8 cellular contexts compared by ENCODE assay signal in the genomic region with DNA sequence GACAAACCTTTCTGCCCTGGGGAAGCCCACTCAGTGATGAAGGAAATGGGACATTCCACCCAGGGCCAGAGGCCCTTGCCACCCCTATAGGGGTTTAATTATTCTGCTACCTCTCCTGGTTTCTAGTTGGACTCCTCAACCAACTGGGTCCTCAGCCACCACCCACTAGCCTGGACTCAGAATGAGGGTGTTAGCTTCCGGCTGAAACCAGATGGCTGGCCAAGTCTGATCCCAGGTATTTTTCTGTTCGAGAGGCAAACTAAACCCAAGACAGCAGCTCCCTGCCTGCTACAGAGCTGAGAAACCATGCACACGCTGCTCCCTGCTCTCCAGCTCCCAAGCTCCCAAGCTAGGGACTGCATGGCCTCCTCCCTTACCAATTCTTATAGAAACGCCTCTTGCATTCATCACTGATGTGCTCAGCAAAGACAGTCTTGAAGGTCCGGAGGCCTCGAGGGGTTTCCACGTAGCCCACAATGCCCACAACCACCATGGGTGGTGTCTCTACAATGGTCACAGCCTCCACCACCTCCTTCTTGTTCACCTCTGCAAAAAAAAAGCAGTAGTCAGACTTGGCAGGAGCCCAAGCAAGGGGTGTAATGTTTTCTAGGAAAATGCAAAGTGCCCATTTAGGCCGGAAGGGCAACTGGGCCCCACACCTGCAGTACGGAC. TPM values are rescaled to one million over a fixed set of nuclear protein-coding genes. Genes with fewer than 3 reads are reported as not detected.
A peak's percentile ranks its signal among the peaks of the same experiment; 100 is the strongest.
DNase-seq lines count a peak whose midpoint lies in the region; ATAC-seq and TF ChIP-seq lines count a peak whose summit lies in the region.

No MANE protein-coding gene starts in this region.

- intact Hi-C loops in esophagus muscularis mucosa (cut with DNase I) (loop anchor here (5.0 kb wide), 2 partner anchors 165 to 305 kb away; partner anchors contain the start of genes APOBEC3C and CBX7), gastrocnemius medialis (cut with DNase I; ENCODE audit: low total_unique reads) (loop anchor here (2.0 kb wide), 2 partner anchors 34 to 72 kb away; partner anchors contain the start of gene PDGFB)

- TF ChIP-seq EP300 in esophagus muscularis mucosa (IDR thresholded peaks at IDR 0.05) = no peak

- no peak for ATAC-seq in activated T-cell treated with anti-CD3 and anti-CD28 coated beads, Interleukin-2, amount 50 U/mL, for 4 hours
- no peak for ATAC-seq in gastrocnemius medialis
- ATAC-seq in GM19397 (IDR thresholded peaks at IDR 0.05; ENCODE audit: unreplicated experiment) = no peak
- no peak for ATAC-seq in HG03378 (IDR thresholded peaks at IDR 0.05; ENCODE audit: unreplicated experiment)

- TF ChIP-seq POLR2A in esophagus muscularis mucosa (IDR thresholded peaks at IDR 0.05; ENCODE audit: low read depth) (no peak), gastrocnemius medialis (IDR thresholded peaks at IDR 0.05) (no peak)

- H3K27me3 Mint-ChIP-seq in activated T-cell treated with anti-CD3 and anti-CD28 coated beads, Interleukin-2, amount 50 U/mL, for 4 hours (ENCODE audit: low read depth) = peaks cover 3% of the 10 kb centered on the region
- no peaks in the 10 kb centered on the region for H3K27me3 Mint-ChIP-seq in T-helper 1 cell treated with Interleukin-12 subunit alpha and Interleukin-12 subunit beta and Interleukin-4 antibody, amounts not matched to agents 30 μg/mL and 1 μg/mL, for 36 hours (ENCODE audit: low read depth)

- in situ Hi-C loops in gastrocnemius medialis (cut with MboI; ENCODE audit: low sequenced_read_pairs in 4 of 4) = loop anchor here in 2 of 4 donors (5.0 to 25.0 kb wide), 2 partner anchors 80 to 195 kb away; partner anchors contain the start of genes ATF4 (in 1 of the 2) and MIEF1 (in 1 of the 2)

- no peaks in the 10 kb centered on the region for H3K27me3 ChIP-seq in esophagus muscularis mucosa
- no peaks in the 10 kb centered on the region for H3K27me3 ChIP-seq in gastrocnemius medialis

- peaks cover 47% of the 10 kb centered on the region for H3K4me1 Mint-ChIP-seq in activated T-cell treated with anti-CD3 and anti-CD28 coated beads, Interleukin-2, amount 50 U/mL, for 4 hours (ENCODE audit: low read depth)
- H3K4me1 Mint-ChIP-seq in T-helper 1 cell treated with Interleukin-12 subunit alpha and Interleukin-12 subunit beta and Interleukin-4 antibody, amounts not matched to agents 30 μg/mL and 1 μg/mL, for 36 hours (ENCODE audit: low read depth) = peaks cover 39% of the 10 kb centered on the region

- no peak for DNase-seq in activated T-cell treated with anti-CD3 and anti-CD28 coated beads, Interleukin-2, amount 50 U/mL, for 4 hours
- DNase-seq in activated T-cell treated with anti-CD3 and anti-CD28 coated beads for 4 hours (no peak), esophagus muscularis mucosa (ENCODE audit: extremely low spot score) (no peak), gastrocnemius medialis (no peak), NCI-H1092 treated with DMSO at 0.1 percent for 48 hours (lab: John Stamatoyannopoulos, UW) (no peak)

- peak overlapping the region; percentile 100 for H3K4me3 Mint-ChIP-seq in activated T-cell treated with anti-CD3 and anti-CD28 coated beads, Interleukin-2, amount 50 U/mL, for 4 hours
- H3K4me3 Mint-ChIP-seq in T-helper 1 cell treated with Interleukin-12 subunit alpha and Interleukin-12 subunit beta and Interleukin-4 antibody, amounts not matched to agents 30 μg/mL and 1 μg/mL, for 36 hours = peak overlapping the region; percentile 96

- H3K36me3 ChIP-seq in esophagus muscularis mucosa (peaks cover 56 to 63% (median 61%) of the 10 kb centered on the region in 4 donors), gastrocnemius medialis (peaks cover 4 to 58% of the 10 kb centered on the region in 2 donors)

- peak overlapping the region; percentile 13 to 81 (median 70) for H3K4me3 ChIP-seq in esophagus muscularis mucosa
- peak overlapping the region in 2 of 4 donors; percentile 87 to 91 for H3K4me3 ChIP-seq in gastrocnemius medialis

- no peaks in the 10 kb centered on the region for H3K9me3 ChIP-seq in esophagus muscularis mucosa
- H3K9me3 ChIP-seq in gastrocnemius medialis = no peaks in the 10 kb centered on the region

- H3K27ac ChIP-seq in esophagus muscularis mucosa (replicated peaks in 1 of 4) (peak overlapping the region; percentile 96 to 99 (median 98)), gastrocnemius medialis (peak overlapping the region; percentile 86 to 98 (median 91))

- no peak for TF ChIP-seq CTCF in esophagus muscularis mucosa (IDR thresholded peaks at IDR 0.05)
- no peak for TF ChIP-seq CTCF in gastrocnemius medialis (IDR thresholded peaks at IDR 0.05 in 4 of 5, conservative IDR thresholded peaks at IDR 0.05 in 1 of 5)

- H3K9me3 Mint-ChIP-seq in activated T-cell treated with anti-CD3 and anti-CD28 coated beads, Interleukin-2, amount 50 U/mL, for 4 hours = no peaks in the 10 kb centered on the region
- no peaks in the 10 kb centered on the region for H3K9me3 Mint-ChIP-seq in T-helper 1 cell treated with Interleukin-12 subunit alpha and Interleukin-12 subunit beta and Interleukin-4 antibody, amounts not matched to agents 30 μg/mL and 1 μg/mL, for 36 hours

- H3K27ac Mint-ChIP-seq in T-helper 1 cell treated with Interleukin-12 subunit alpha and Interleukin-12 subunit beta and Interleukin-4 antibody, amounts not matched to agents 30 μg/mL and 1 μg/mL, for 36 hours = peak overlapping the region; percentile 52

- H3K36me3 Mint-ChIP-seq in activated T-cell treated with anti-CD3 and anti-CD28 coated beads, Interleukin-2, amount 50 U/mL, for 4 hours (ENCODE audit: insufficient read depth) = peaks cover 67% of the 10 kb centered on the region
- H3K36me3 Mint-ChIP-seq in T-helper 1 cell treated with Interleukin-12 subunit alpha and Interleukin-12 subunit beta and Interleukin-4 antibody, amounts not matched to agents 30 μg/mL and 1 μg/mL, for 36 hours (ENCODE audit: low read depth) = peaks cover 62% of the 10 kb centered on the region

- WGBS in esophagus muscularis mucosa = 49% methylated on average over 9 of the region's 9 CpGs

- H3K4me1 ChIP-seq in esophagus muscularis mucosa = peaks cover 53 to 67% (median 56%) of the 10 kb centered on the region in 4 donors
- H3K4me1 ChIP-seq in gastrocnemius medialis = peaks cover 50 to 54% of the 10 kb centered on the region in 2 donors

RNA-seq across cellular contexts. Expression of gene RPL3, which starts 2.2 kb away (rescaled TPM):
- 1,000 to 10,000 TPM; 2,811 to 2,835 (median 2,816) TPM for total RNA-seq in activated T-cell treated with anti-CD3 and anti-CD28 coated beads, Interleukin-2, amount 50 U/mL, for 4 hours
- 1,000 to 10,000 TPM; 2,019 to 2,284 (median 2,183) TPM for total RNA-seq in esophagus muscularis mucosa
- total RNA-seq in gastrocnemius medialis = 100 to 1,000 TPM; 261 to 680 (median 391) TPM

RNA-seq across cellular contexts. Expression of gene SYNGR1, which starts 32.6 kb away (rescaled TPM):
- 1 to 10 TPM in 2 of 3 donors, under 1 TPM in 1; 0.43 to 1.4 (median 1.2) TPM for total RNA-seq in activated T-cell treated with anti-CD3 and anti-CD28 coated beads, Interleukin-2, amount 50 U/mL, for 4 hours
- total RNA-seq in esophagus muscularis mucosa = 10 to 100 TPM; 14.4 to 29.4 (median 24.0) TPM
- total RNA-seq in gastrocnemius medialis = 10 to 100 TPM in 2 of 4 donors, 1 to 10 TPM in 2; 2.8 to 17.2 (median 9.7) TPM
